In the genomic region with DNA sequence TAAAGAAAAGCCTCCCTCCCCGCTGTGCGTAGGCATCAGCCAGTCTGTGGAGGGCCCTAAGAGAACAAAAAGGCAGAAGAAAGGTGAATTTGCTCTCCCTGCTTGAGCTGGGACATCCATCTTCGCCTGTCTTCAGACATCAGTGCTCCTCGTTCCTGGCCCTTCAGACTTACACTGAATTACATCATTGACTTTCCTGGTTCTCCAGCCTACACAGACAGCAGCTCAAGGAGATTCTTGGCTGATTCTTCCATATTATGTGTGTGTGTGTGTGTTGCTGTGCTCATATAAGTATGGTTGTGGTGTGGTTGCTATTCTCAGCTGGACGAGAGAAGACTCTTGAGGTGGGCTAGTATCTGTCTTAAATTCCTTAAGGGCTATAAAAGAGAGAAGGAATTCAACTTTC, we compare ENCODE assay signal across 1 cellular context.
TF ChIP-seq lines count a peak whose summit lies in the region.

No MANE protein-coding gene starts in this region.

TF ChIP-seq in HEK293, 187 proteins besides CTCF, POLR2A, EP300 and RAD21 (continued from another document):
- TF ChIP-seq, protein P1, sequence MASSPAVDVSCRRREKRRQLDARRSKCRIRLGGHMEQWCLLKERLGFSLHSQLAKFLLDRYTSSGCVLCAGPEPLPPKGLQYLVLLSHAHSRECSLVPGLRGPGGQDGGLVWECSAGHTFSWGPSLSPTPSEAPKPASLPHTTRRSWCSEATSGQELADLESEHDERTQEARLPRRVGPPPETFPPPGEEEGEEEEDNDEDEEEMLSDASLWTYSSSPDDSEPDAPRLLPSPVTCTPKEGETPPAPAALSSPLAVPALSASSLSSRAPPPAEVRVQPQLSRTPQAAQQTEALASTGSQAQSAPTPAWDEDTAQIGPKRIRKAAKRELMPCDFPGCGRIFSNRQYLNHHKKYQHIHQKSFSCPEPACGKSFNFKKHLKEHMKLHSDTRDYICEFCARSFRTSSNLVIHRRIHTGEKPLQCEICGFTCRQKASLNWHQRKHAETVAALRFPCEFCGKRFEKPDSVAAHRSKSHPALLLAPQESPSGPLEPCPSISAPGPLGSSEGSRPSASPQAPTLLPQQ (tag by site-specific recombination; IDR thresholded peaks at IDR 0.05): no peak
- TF ChIP-seq ZNF561 (tag by site-specific recombination; IDR thresholded peaks at IDR 0.05; ENCODE audit: borderline replicate concordance) (no peak), ZBTB20 (tag by site-specific recombination; IDR thresholded peaks at IDR 0.05) (no peak), ZNF239 (tag by site-specific recombination; IDR thresholded peaks at IDR 0.05) (no peak)
